Comparison of ENCODE assay signal across 8 cellular contexts in genomic region chr10:96043157-96043894, GRCh38. TPM values are rescaled to one million over a fixed set of nuclear protein-coding genes. Genes with fewer than 3 reads are reported as not detected.
A peak's percentile ranks its signal among the peaks of the same experiment; 100 is the strongest.
DNase-seq lines count a peak whose midpoint lies in the region; ATAC-seq, FAIRE-seq and TF ChIP-seq lines count a peak whose summit lies in the region.

A gene with protein sequence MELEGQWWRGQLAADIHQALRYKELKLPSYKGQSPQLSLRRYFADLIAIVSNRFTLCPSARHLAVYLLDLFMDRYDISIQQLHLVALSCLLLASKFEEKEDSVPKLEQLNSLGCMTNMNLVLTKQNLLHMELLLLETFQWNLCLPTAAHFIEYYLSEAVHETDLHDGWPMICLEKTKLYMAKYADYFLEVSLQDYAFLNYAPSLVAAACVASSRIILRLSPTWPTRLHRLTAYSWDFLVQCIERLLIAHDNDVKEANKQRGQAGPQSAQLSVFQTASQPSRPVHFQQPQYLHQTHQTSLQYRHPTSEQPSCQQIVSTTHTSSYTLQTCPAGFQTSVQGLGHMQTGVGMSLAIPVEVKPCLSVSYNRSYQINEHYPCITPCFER (plus strand): TSS chr10:96043583. CDS start chr10:96044394, 811 bp downstream.

- peak; percentile 75 for TF ChIP-seq POLR2A in A549 (IDR thresholded peaks at IDR 0.05; ENCODE audit: low read length)

- no peak for FAIRE-seq in A549 (lab: Jason Lieb, UNC)
- FAIRE-seq in bronchial epithelial cell (lab: Jason Lieb, UNC) = no peak

- peak within 1 kb of the TSS; percentile 86 to 93 (median 91) for H3K4me3 Mint-ChIP-seq in immature natural killer cell

- POLR2A ChIA-PET in A549 (lab: Yijun Ruan, JAX) = interaction anchor here (1.4 to 1.8 kb wide), 3 partner anchors 46 to 349 kb away, joined by 5 to 14 read pairs (median 6); partner anchors contain the start of genes TCTN3 and ZNF518A

- peaks cover 2% of the 10 kb centered on the region for H3F3A ChIP-seq in smooth muscle cell (ENCODE audit: low read depth)

- H3K27me3 ChIP-seq in WERI-Rb-1 (ENCODE audit: insufficient read depth, low read depth, severe bottlenecking) = no peaks in the 10 kb centered on the region
- no peaks in the 10 kb centered on the region for H3K27me3 ChIP-seq in bronchial epithelial cell (ENCODE audit: control insufficient read depth, insufficient read depth, low read length)
- H3K27me3 ChIP-seq in smooth muscle cell (ENCODE audit: low read depth) = no peaks in the 10 kb centered on the region

- H3K27ac ChIP-seq in A549 (peak within 1 kb of the TSS; percentile 91 to 94), WERI-Rb-1 (peak within 1 kb of the TSS; percentile 96), smooth muscle cell (ENCODE audit: low read depth) (peak within 1 kb of the TSS; percentile 79)

- peaks cover 0 to 17% (median 3%) of the 10 kb centered on the region in 3 donors for H3K36me3 Mint-ChIP-seq in immature natural killer cell

- H3K9ac ChIP-seq in smooth muscle cell (ENCODE audit: low read depth) = peak within 1 kb of the TSS; percentile 96

- H3K4me1 ChIP-seq in A549 (peaks cover 8% of the 10 kb centered on the region; the same call in 1 of the 3 replicates), smooth muscle cell (ENCODE audit: low read depth) (peaks cover 22% of the 10 kb centered on the region)

- peak within 1 kb of the TSS; percentile 86 for H3K4me2 ChIP-seq in A549
- peak within 1 kb of the TSS; percentile 90 for H3K4me2 ChIP-seq in smooth muscle cell

- WGBS in A549 (ENCODE audit: missing lambda C conversion rate) = 1% methylated on average over 35 of the region's 87 CpGs
- WGBS in smooth muscle cell (ENCODE audit: low lambda C conversion rate) = 2% methylated on average over 76 of the region's 87 CpGs

- no peak; a peak in 1 of 5 replicates for TF ChIP-seq RAD21 in A549 (conservative IDR thresholded peaks at IDR 0.05 in 1 of 2, IDR thresholded peaks at IDR 0.05 in 1 of 2)

- peak within 1 kb of the TSS; percentile 87 for H3K4me3 ChIP-seq in A549
- H3K4me3 ChIP-seq in WERI-Rb-1 (ENCODE audit: low read depth, low read length) = peak within 1 kb of the TSS; percentile 84
- H3K4me3 ChIP-seq in bronchial epithelial cell (ENCODE audit: low read depth, low read length) = peak within 1 kb of the TSS; percentile 90
- H3K4me3 ChIP-seq in smooth muscle cell = peak within 1 kb of the TSS; percentile 84

- H4K20me1 ChIP-seq in smooth muscle cell (ENCODE audit: low read depth) = peaks cover 31% of the 10 kb centered on the region

- H3K4me1 Mint-ChIP-seq in immature natural killer cell = peaks cover 31 to 39% of the 10 kb centered on the region in 2 donors

- H3K9me3 Mint-ChIP-seq in immature natural killer cell = no peaks in the 10 kb centered on the region

- TF ChIP-seq CTCF in A549 (IDR thresholded peaks at IDR 0.05) (no peak; the same call in 2 of the 3 replicates), WERI-Rb-1 (IDR thresholded peaks at IDR 0.05; ENCODE audit: low read depth, low read length) (0 out of 2 replicates have a peak, but pooled peaks have one; percentile 6), bronchial epithelial cell (IDR thresholded peaks at IDR 0.05; ENCODE audit: insufficient read depth, low read length, severe bottlenecking) (peak; percentile 17), smooth muscle cell (IDR thresholded peaks at IDR 0.05; ENCODE audit: borderline replicate concordance, insufficient read depth, poor library complexity, severe bottlenecking) (no peak)

- H3K27ac Mint-ChIP-seq in immature natural killer cell = peak within 1 kb of the TSS; percentile 79 to 92 (median 86)

- H3K36me3 ChIP-seq in WERI-Rb-1 (peaks cover 30% of the 10 kb centered on the region), bronchial epithelial cell (ENCODE audit: control insufficient read depth, insufficient read depth, low read length) (peaks cover 2% of the 10 kb centered on the region), smooth muscle cell (ENCODE audit: low read depth) (no peaks in the 10 kb centered on the region)

- peak; percentile 95 to 96 for ATAC-seq in A549
- ATAC-seq in GM18520 (IDR thresholded peaks at IDR 0.05; ENCODE audit: unreplicated experiment) = peak; percentile 85
- peak; percentile 85 for ATAC-seq in HG03045 (IDR thresholded peaks at IDR 0.05; ENCODE audit: unreplicated experiment)

- H3K9me3 ChIP-seq in A549 = no peaks in the 10 kb centered on the region
- no peaks in the 10 kb centered on the region for H3K9me3 ChIP-seq in WERI-Rb-1 (ENCODE audit: severe bottlenecking)
- no peaks in the 10 kb centered on the region for H3K9me3 ChIP-seq in smooth muscle cell (replicated peaks; ENCODE audit: low read depth)

- H3K79me2 ChIP-seq in smooth muscle cell (ENCODE audit: low read depth) = peaks cover 46% of the 10 kb centered on the region

- peak within 1 kb of the TSS; percentile 96 for H2AFZ ChIP-seq in smooth muscle cell (ENCODE audit: low read depth)

- DNase-seq in A549 (ENCODE audit: low read depth in 1 of 2, low spot score in 1 of 2) (peak; percentile 91 to 93), NCI-H2171 (lab: John Stamatoyannopoulos, UW) (peak; percentile 59), WERI-Rb-1 (peak; percentile 86), bronchial epithelial cell (ENCODE audit: low read depth) (peak; percentile 72), immature natural killer cell (peak; percentile 83 to 85 (median 84)), smooth muscle cell (lab: John Stamatoyannopoulos, UW; ENCODE audit: unreplicated experiment) (peak; percentile 57)

- peaks cover 0 to 4% (median 0%) of the 10 kb centered on the region in 3 donors for H3K27me3 Mint-ChIP-seq in immature natural killer cell (ENCODE audit: low read depth in 3 of 3)

- CTCF ChIA-PET in A549 (lab: Yijun Ruan, JAX) = interaction anchor here (0.6 to 1.7 kb wide), 4 partner anchors 11 to 655 kb away, joined by 3 to 8 read pairs (median 4); no protein-coding TSS in a partner anchor

- no peak for TF ChIP-seq EP300 in A549 (IDR thresholded peaks at IDR 0.05)

TF ChIP-seq in A549, 52 proteins besides CTCF, POLR2A, EP300 and RAD21 (continues in another document):
- TF ChIP-seq SMC3 (IDR thresholded peaks at IDR 0.05) = peak; percentile 8; the same call in 1 of the 3 replicates
- TF ChIP-seq POLR2AphosphoS2 (conservative IDR thresholded peaks at IDR 0.05; ENCODE audit: low read length) = no peak
- no peak for TF ChIP-seq RCOR1 (IDR thresholded peaks at IDR 0.05; ENCODE audit: low read depth, low read length)
- TF ChIP-seq RNF2 (IDR thresholded peaks at IDR 0.05; ENCODE audit: borderline replicate concordance, low read depth) = peak; percentile 67; the same call in 1 of the 2 replicates
- TF ChIP-seq ZC3H11A (IDR thresholded peaks at IDR 0.05) = no peak
- TF ChIP-seq, protein P1, sequence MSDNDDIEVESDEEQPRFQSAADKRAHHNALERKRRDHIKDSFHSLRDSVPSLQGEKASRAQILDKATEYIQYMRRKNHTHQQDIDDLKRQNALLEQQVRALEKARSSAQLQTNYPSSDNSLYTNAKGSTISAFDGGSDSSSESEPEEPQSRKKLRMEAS (IDR thresholded peaks at IDR 0.05) = peak; percentile 96
- TF ChIP-seq EHMT2 (IDR thresholded peaks at IDR 0.05; ENCODE audit: low read depth) = no peak
- TF ChIP-seq RARB (CRISPR knock-in tag; IDR thresholded peaks at IDR 0.05) = no peak
- no peak for TF ChIP-seq FOSB (CRISPR knock-in tag; IDR thresholded peaks at IDR 0.05)
- no peak for TF ChIP-seq TFCP2L1 (CRISPR knock-in tag; IDR thresholded peaks at IDR 0.05)
- no peak for TF ChIP-seq ZFP36 (IDR thresholded peaks at IDR 0.05; ENCODE audit: borderline replicate concordance, partially characterized antibody)
- TF ChIP-seq BHLHE40 (IDR thresholded peaks at IDR 0.05; ENCODE audit: low read depth, low read length) = no peak
- no peak for TF ChIP-seq RFX5 (IDR thresholded peaks at IDR 0.05)
- no peak for TF ChIP-seq ESRRA (IDR thresholded peaks at IDR 0.05; ENCODE audit: borderline replicate concordance, low read length)
- no peak for TF ChIP-seq KDM1A (IDR thresholded peaks at IDR 0.05; ENCODE audit: low read depth)
- TF ChIP-seq NR3C1 (IDR thresholded peaks at IDR 0.05) = no peak
- TF ChIP-seq HMGXB4 (CRISPR knock-in tag; IDR thresholded peaks at IDR 0.05; ENCODE audit: borderline replicate concordance) = no peak
- no peak for TF ChIP-seq HDAC2 (IDR thresholded peaks at IDR 0.05)
- TF ChIP-seq, protein P2, sequence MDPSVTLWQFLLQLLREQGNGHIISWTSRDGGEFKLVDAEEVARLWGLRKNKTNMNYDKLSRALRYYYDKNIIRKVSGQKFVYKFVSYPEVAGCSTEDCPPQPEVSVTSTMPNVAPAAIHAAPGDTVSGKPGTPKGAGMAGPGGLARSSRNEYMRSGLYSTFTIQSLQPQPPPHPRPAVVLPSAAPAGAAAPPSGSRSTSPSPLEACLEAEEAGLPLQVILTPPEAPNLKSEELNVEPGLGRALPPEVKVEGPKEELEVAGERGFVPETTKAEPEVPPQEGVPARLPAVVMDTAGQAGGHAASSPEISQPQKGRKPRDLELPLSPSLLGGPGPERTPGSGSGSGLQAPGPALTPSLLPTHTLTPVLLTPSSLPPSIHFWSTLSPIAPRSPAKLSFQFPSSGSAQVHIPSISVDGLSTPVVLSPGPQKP (IDR thresholded peaks at IDR 0.05; ENCODE audit: low read depth, low read length) = no peak
- TF ChIP-seq MAZ (IDR thresholded peaks at IDR 0.05; ENCODE audit: borderline replicate concordance, low read depth, low read length) = no peak; the same call in 1 of the 2 replicates

RNA-seq across cellular contexts. Expression of the gene that starts here (rescaled TPM):
- polyA plus RNA-seq in A549 (2011; rRNA removed) (12.0 and 14.0 TPM in 2 replicates), A549 (2017; fragmentation: RNase III; extraction: RNeasy Plus Mini Kit Qiagen cat#74134 plus additional on column Dnase treatment) (6.4 to 6.6 TPM (median 6.5 TPM) in 3 replicates), immature natural killer cell (under 1 TPM in 2 of 3 donors, not detected in 1; 0.33 to 0.83 TPM), smooth muscle cell (5.2 and 5.4 TPM in 2 replicates)
- polyA plus RNA-seq in A549 (2012; cell fraction: cytosol; rRNA removed) = 3.8 and 4.8 TPM in 2 replicates
- polyA plus RNA-seq in A549 (2012; cell fraction: nucleus; rRNA removed) = 4.1 and 4.4 TPM in 2 replicates
- polyA minus RNA-seq in A549 (2011; rRNA and poly(A)+ RNA removed) = 22.2 and 27.1 TPM in 2 replicates
- total RNA-seq in bronchial epithelial cell (10.1 and 10.5 TPM in 2 replicates), smooth muscle cell (8.8 and 13.2 TPM in 2 replicates)

Comparison
In these comparisons a context has a peak if more than half of its experiments do, and no peak if none do; other contexts are left out.
1. Peak in every context shown above with its lines: DNase-seq, ATAC-seq, H3K4me3 ChIP-seq and H3K27ac ChIP-seq.
2. Peak in DNase-seq in immature natural killer cell; RNA of the gene not detected or under 1 TPM.
3. CTCF ChIP-seq: peak in WERI-Rb-1 (single experiment) and bronchial epithelial cell (single experiment); none in A549 (single experiment) and smooth muscle cell (single experiment).